8 cellular contexts compared by ENCODE assay signal in genomic region chr13:89695343-89696257, GRCh38.
DNase-seq lines count a peak whose midpoint lies in the region; ATAC-seq and TF ChIP-seq lines count a peak whose summit lies in the region.

No MANE protein-coding gene starts in this region.

- H3K36me3 ChIP-seq in HEK293 (ENCODE audit: control insufficient read depth in 2 of 2, insufficient read depth in 1 of 2, low read length in 2 of 2): no peaks in the 10 kb centered on the region

- DNase-seq in COLO668 (lab: John Stamatoyannopoulos, UW; ENCODE audit: unreplicated experiment) (peak; percentile 64), NOMO-1 (lab: John Stamatoyannopoulos, UW; ENCODE audit: unreplicated experiment in 2 of 2) (peak; percentile 11 to 17), ecto neural progenitor cell (ENCODE audit: low spot score) (peak; percentile 57), myocyte (ENCODE audit: low read depth) (peak; percentile 55), EL (no peak)
- no peak for DNase-seq in effector memory CD8-positive, alpha-beta T cell

- POLR2A ChIA-PET in HEK293 (lab: Yijun Ruan, JAX): no interaction called here

- no peaks in the 10 kb centered on the region for H3K9me3 ChIP-seq in HEK293 (ENCODE audit: control insufficient read depth, insufficient read depth, low read depth, low read length)

- H3K4me1 Mint-ChIP-seq in effector memory CD8-positive, alpha-beta T cell (ENCODE audit: low read depth in 2 of 2): no peaks in the 10 kb centered on the region

- no peak for ATAC-seq in effector memory CD8-positive, alpha-beta T cell (replicated peaks)
- no peak for ATAC-seq in HG02840 (IDR thresholded peaks at IDR 0.05; ENCODE audit: low FRiP score, unreplicated experiment)

- no peak overlapping the region for H3K4me3 ChIP-seq in HEK293 (ENCODE audit: low read depth, low read length)

- no peak overlapping the region for H3K27ac Mint-ChIP-seq in effector memory CD8-positive, alpha-beta T cell

- CTCF ChIA-PET in HEK293 (lab: Yijun Ruan, JAX): interaction anchor here (0.9 to 2.1 kb wide), 5 partner anchors 11 to 720 kb away, joined by 3 to 5 read pairs (median 4); no protein-coding TSS in a partner anchor

- H3K27me3 Mint-ChIP-seq in effector memory CD8-positive, alpha-beta T cell: no peaks in the 10 kb centered on the region

- H3K27ac ChIP-seq in HEK293 (ENCODE audit: extremely low read depth, low read depth, low read length): no peak overlapping the region

- no peaks in the 10 kb centered on the region for H3K4me1 ChIP-seq in HEK293 (ENCODE audit: control insufficient read depth, insufficient read depth, low read length)

- H3K36me3 Mint-ChIP-seq in effector memory CD8-positive, alpha-beta T cell (ENCODE audit: insufficient read depth): peaks cover 2% of the 10 kb centered on the region

- no peak for TF ChIP-seq CTCF in HEK293 (tag by site-specific recombination; IDR thresholded peaks at IDR 0.05)

- H3K9me3 Mint-ChIP-seq in effector memory CD8-positive, alpha-beta T cell: peaks cover 0 to 9% of the 10 kb centered on the region in 2 donors

- no peak overlapping the region for H3K4me3 Mint-ChIP-seq in effector memory CD8-positive, alpha-beta T cell

TF ChIP-seq in HEK293, 187 proteins besides CTCF, POLR2A, EP300 and RAD21:
- no peak for TF ChIP-seq ZFP69B (tag by site-specific recombination; IDR thresholded peaks at IDR 0.05)
- no peak for TF ChIP-seq YY2 (tag by site-specific recombination; IDR thresholded peaks at IDR 0.05)
- TF ChIP-seq ZNF654 (tag by site-specific recombination; IDR thresholded peaks at IDR 0.05; ENCODE audit: low read depth): peak; percentile 46
- no peak for TF ChIP-seq ZNF548 (tag by site-specific recombination; IDR thresholded peaks at IDR 0.05)
- TF ChIP-seq KLF16 (tag by site-specific recombination; IDR thresholded peaks at IDR 0.05): no peak
- no peak for TF ChIP-seq ZNF2 (tag by site-specific recombination; IDR thresholded peaks at IDR 0.05)

Comparison
In these comparisons a context has a peak if more than half of its experiments do, and no peak if none do; other contexts are left out.
1. DNase-seq: peak in COLO668 (single experiment), NOMO-1 (2 of 2), ecto neural progenitor cell (single experiment) and myocyte (single experiment); none in effector memory CD8-positive, alpha-beta T cell (0 of 3) and EL (single experiment).